28 cellular contexts compared by ENCODE assay signal in genomic region chr6:86016567-86016966, GRCh38.
"Had no signal": no experiment of that assay in that cellular context is flagged by ENCODE, and none has a peak within 500 bp of the region (broad histone marks: within the 10 kb centered on the region; RNA-seq: fewer than 3 reads in every experiment).

No MANE protein-coding gene starts in this region.

- DNase-seq: activated CD4-positive, alpha-beta T cell treated with anti-CD3 and anti-CD28 coated beads for 4 hours; activated CD4-positive, alpha-beta T cell treated with anti-CD3 and anti-CD28 coated beads, Interleukin-2, amount 50 U/mL, for 48 hours; activated CD4-positive, CD25-positive, alpha-beta regulatory T cell; activated CD8-positive, alpha-beta memory T cell treated with anti-CD3 and anti-CD28 coated beads, Interleukin-2, amount 50 U/mL, for 48 hours; activated naive CD4-positive, alpha-beta T cell treated with Interleukin-2 at 50 U/mL for 16 hours; activated naive CD8-positive, alpha-beta T cell treated with anti-CD3 and anti-CD28 coated beads for 36 hours; activated T-cell treated with anti-CD3 and anti-CD28 coated beads, Interleukin-2, amount 50 U/mL, for 4 hours; effector memory CD4-positive, alpha-beta T cell; naive thymus-derived CD4-positive, alpha-beta T cell; posterior cingulate gyrus; sigmoid colon; stimulated activated CD4-positive, alpha-beta T cell treated with anti-CD3 and anti-CD28 coated beads, Interleukin-2, amount 100 ng/mL, for 48 hours; stimulated activated CD8-positive, alpha-beta memory T cell treated with anti-CD3 and anti-CD28 coated beads, Interleukin-4, amount 100 ng/mL, for 48 hours; stimulated activated naive B cell treated with anti-CD40 and anti-IgM and Interleukin-4, amounts not matched to agents 10 μg/mL and 1 μg/mL and 100 μg/mL, for 72 hours; T1000; transverse colon; uterus had no signal

- H3K4me1 Mint-ChIP-seq: activated naive CD8-positive, alpha-beta T cell treated with anti-CD3 and anti-CD28 coated beads for 36 hours; central memory CD8-positive, alpha-beta T cell; naive thymus-derived CD4-positive, alpha-beta T cell; stimulated activated naive B cell treated with anti-CD40 and anti-IgM and Interleukin-4, amounts not matched to agents 10 μg/mL and 1 μg/mL and 100 μg/mL, for 72 hours had no signal

- H3K27me3 ChIP-seq: breast epithelium, neural progenitor cell, sigmoid colon, transverse colon, uterus had no signal

- H3K4me1 ChIP-seq: breast epithelium, neural progenitor cell, sigmoid colon, transverse colon, uterus had no signal

- H3K9me3 Mint-ChIP-seq: activated naive CD8-positive, alpha-beta T cell treated with anti-CD3 and anti-CD28 coated beads for 36 hours; activated T-cell treated with anti-CD3 and anti-CD28 coated beads, Interleukin-2, amount 50 U/mL, for 4 hours; activated T-helper 2 cell treated with anti-CD3 and anti-CD28 coated beads, Interferon-gamma antibody, Interleukin-2, Interleukin-4, amounts not matched to agents 10 μg/mL and 5 μg/mL and 100 μg/mL, durations not matched to agents 14 hours and 24 hours and 36 hours; central memory CD8-positive, alpha-beta T cell; neural progenitor cell; stimulated activated naive B cell treated with anti-CD40 and anti-IgM and Interleukin-4, amounts not matched to agents 10 μg/mL and 1 μg/mL and 100 μg/mL, for 72 hours had no signal

- H3K9ac ChIP-seq: neural progenitor cell had no signal

- H3K27me3 Mint-ChIP-seq: activated naive CD8-positive, alpha-beta T cell treated with anti-CD3 and anti-CD28 coated beads for 36 hours; central memory CD8-positive, alpha-beta T cell; naive thymus-derived CD4-positive, alpha-beta T cell; stimulated activated naive B cell treated with anti-CD40 and anti-IgM and Interleukin-4, amounts not matched to agents 10 μg/mL and 1 μg/mL and 100 μg/mL, for 72 hours had no signal

- H3K9me3 ChIP-seq: breast epithelium, sigmoid colon, transverse colon, uterus had no signal

- H3K4me3 ChIP-seq: breast epithelium, lung, neural progenitor cell, sigmoid colon, smooth muscle cell, transverse colon, uterus had no signal

- FAIRE-seq: colon, endothelial cell of umbilical vein, frontal cortex had no signal

- H3K27ac ChIP-seq: breast epithelium, neural progenitor cell, sigmoid colon, transverse colon, uterus had no signal

- H3K27ac Mint-ChIP-seq: activated naive CD8-positive, alpha-beta T cell treated with anti-CD3 and anti-CD28 coated beads for 36 hours; activated T-helper 2 cell treated with anti-CD3 and anti-CD28 coated beads, Interferon-gamma antibody, Interleukin-2, Interleukin-4, amounts not matched to agents 10 μg/mL and 5 μg/mL and 100 μg/mL, durations not matched to agents 14 hours and 24 hours and 36 hours; naive thymus-derived CD4-positive, alpha-beta T cell; neural progenitor cell; stimulated activated naive B cell treated with anti-CD40 and anti-IgM and Interleukin-4, amounts not matched to agents 10 μg/mL and 1 μg/mL and 100 μg/mL, for 72 hours had no signal

- H3K36me3 Mint-ChIP-seq: activated naive CD8-positive, alpha-beta T cell treated with anti-CD3 and anti-CD28 coated beads for 36 hours; naive thymus-derived CD4-positive, alpha-beta T cell; neural progenitor cell; stimulated activated naive B cell treated with anti-CD40 and anti-IgM and Interleukin-4, amounts not matched to agents 10 μg/mL and 1 μg/mL and 100 μg/mL, for 72 hours had no signal

- ATAC-seq: activated T-cell treated with anti-CD3 and anti-CD28 coated beads, Interleukin-2, amount 50 U/mL, for 4 hours; esophagus mucosa; left lobe of liver; naive thymus-derived CD4-positive, alpha-beta T cell; stimulated activated naive B cell treated with anti-CD40 and anti-IgM and Interleukin-4, amounts not matched to agents 10 μg/mL and 1 μg/mL and 100 μg/mL, for 72 hours had no signal

- H3K4me3 Mint-ChIP-seq: activated naive CD8-positive, alpha-beta T cell treated with anti-CD3 and anti-CD28 coated beads for 36 hours; activated T-cell treated with anti-CD3 and anti-CD28 coated beads, Interleukin-2, amount 50 U/mL, for 4 hours; central memory CD8-positive, alpha-beta T cell; naive thymus-derived CD4-positive, alpha-beta T cell; neural progenitor cell; stimulated activated naive B cell treated with anti-CD40 and anti-IgM and Interleukin-4, amounts not matched to agents 10 μg/mL and 1 μg/mL and 100 μg/mL, for 72 hours had no signal

- H2AFZ ChIP-seq: neural progenitor cell had no signal

- H3K4me2 ChIP-seq: neural progenitor cell, smooth muscle cell had no signal

- H3K36me3 ChIP-seq: breast epithelium, neural progenitor cell, sigmoid colon, transverse colon, uterus had no signal
